In the genomic region with DNA sequence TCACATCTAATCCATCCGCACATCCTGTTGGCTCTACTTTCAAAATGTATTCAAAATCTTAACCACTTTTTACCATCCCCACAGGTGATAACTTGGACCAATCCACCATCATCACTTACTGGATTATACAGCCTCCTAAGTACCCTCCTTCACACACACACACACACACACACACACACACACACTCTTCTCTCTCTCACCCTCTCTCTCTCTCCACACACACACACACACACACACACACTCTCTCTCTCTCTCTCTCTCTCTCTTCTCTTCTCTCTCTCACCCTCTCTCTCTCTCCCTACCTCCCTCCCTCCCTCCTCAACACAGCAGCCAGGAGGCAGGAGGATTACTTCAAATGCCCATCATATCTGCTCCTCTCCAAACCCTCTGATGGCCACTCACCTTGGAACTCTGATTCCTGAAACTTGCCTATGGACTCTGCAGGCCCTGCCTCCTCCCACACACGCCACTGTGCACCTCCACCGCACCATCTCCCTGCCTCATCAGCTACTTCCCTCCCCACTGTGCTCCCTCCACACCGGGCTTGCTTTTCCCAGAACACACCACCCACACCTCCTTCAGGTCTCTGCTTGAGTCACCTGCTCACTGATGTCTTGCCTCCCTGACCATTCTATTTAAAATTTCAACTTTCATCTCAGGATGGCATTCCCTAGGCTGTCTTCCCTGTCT, we compare ENCODE assay signal across 1 cellular context.
TF ChIP-seq lines count a peak whose summit lies in the region.

No MANE protein-coding gene starts in this region.

TF ChIP-seq in K562, 482 proteins besides CTCF, POLR2A, EP300 and RAD21 (continued from another document):
- TF ChIP-seq CHD2 (IDR thresholded peaks at IDR 0.05; ENCODE audit: low read depth, low read length) (no peak), DPF2 (IDR thresholded peaks at IDR 0.05) (no peak), OTX1 (CRISPR knock-in tag; IDR thresholded peaks at IDR 0.05) (0 out of 2 replicates have a peak, but pooled peaks have one; percentile 41), HNRNPK (IDR thresholded peaks at IDR 0.05; ENCODE audit: low read depth, low read length, poor library complexity, severe bottlenecking) (no peak), ZNF57 (CRISPR knock-in tag; IDR thresholded peaks at IDR 0.05) (no peak), ELF4 (CRISPR knock-in tag; IDR thresholded peaks at IDR 0.05) (0 out of 2 replicates have a peak, but pooled peaks have one; percentile 55)
- TF ChIP-seq, protein P1, sequence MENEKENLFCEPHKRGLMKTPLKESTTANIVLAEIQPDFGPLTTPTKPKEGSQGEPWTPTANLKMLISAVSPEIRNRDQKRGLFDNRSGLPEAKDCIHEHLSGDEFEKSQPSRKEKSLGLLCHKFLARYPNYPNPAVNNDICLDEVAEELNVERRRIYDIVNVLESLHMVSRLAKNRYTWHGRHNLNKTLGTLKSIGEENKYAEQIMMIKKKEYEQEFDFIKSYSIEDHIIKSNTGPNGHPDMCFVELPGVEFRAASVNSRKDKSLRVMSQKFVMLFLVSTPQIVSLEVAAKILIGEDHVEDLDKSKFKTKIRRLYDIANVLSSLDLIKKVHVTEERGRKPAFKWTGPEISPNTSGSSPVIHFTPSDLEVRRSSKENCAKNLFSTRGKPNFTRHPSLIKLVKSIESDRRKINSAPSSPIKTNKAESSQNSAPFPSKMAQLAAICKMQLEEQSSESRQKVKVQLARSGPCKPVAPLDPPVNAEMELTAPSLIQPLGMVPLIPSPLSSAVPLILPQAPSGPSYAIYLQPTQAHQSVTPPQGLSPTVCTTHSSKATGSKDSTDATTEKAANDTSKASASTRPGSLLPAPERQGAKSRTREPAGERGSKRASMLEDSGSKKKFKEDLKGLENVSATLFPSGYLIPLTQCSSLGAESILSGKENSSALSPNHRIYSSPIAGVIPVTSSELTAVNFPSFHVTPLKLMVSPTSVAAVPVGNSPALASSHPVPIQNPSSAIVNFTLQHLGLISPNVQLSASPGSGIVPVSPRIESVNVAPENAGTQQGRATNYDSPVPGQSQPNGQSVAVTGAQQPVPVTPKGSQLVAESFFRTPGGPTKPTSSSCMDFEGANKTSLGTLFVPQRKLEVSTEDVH (IDR thresholded peaks at IDR 0.05; ENCODE audit: low read depth, partially characterized antibody) = no peak
- TF ChIP-seq, protein P2, sequence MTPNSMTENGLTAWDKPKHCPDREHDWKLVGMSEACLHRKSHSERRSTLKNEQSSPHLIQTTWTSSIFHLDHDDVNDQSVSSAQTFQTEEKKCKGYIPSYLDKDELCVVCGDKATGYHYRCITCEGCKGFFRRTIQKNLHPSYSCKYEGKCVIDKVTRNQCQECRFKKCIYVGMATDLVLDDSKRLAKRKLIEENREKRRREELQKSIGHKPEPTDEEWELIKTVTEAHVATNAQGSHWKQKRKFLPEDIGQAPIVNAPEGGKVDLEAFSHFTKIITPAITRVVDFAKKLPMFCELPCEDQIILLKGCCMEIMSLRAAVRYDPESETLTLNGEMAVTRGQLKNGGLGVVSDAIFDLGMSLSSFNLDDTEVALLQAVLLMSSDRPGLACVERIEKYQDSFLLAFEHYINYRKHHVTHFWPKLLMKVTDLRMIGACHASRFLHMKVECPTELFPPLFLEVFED (CRISPR knock-in tag; conservative IDR thresholded peaks at IDR 0.05) = peak; percentile 77; the same call in 1 of the 2 replicates
- TF ChIP-seq, protein P3, sequence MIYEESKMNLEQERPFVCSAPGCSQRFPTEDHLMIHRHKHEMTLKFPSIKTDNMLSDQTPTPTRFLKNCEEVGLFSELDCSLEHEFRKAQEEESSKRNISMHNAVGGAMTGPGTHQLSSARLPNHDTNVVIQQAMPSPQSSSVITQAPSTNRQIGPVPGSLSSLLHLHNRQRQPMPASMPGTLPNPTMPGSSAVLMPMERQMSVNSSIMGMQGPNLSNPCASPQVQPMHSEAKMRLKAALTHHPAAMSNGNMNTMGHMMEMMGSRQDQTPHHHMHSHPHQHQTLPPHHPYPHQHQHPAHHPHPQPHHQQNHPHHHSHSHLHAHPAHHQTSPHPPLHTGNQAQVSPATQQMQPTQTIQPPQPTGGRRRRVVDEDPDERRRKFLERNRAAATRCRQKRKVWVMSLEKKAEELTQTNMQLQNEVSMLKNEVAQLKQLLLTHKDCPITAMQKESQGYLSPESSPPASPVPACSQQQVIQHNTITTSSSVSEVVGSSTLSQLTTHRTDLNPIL (CRISPR knock-in tag; IDR thresholded peaks at IDR 0.05) = no peak
